34 cellular contexts compared by ENCODE assay signal in genomic region chr4:153974452-153974851, GRCh38.
"Had no signal": no experiment of that assay in that cellular context is flagged by ENCODE, and none has a peak within 500 bp of the region (broad histone marks: within the 10 kb centered on the region; RNA-seq: fewer than 3 reads in every experiment).

No MANE protein-coding gene starts in this region.

- H3K4me3 ChIP-seq: adrenal gland, body of pancreas, breast epithelium had no signal

- H3K27ac ChIP-seq: adrenal gland, body of pancreas, brain microvascular endothelial cell, breast epithelium, VCaP had no signal

- DNase-seq: activated B cell treated with CpG ODN at 0.5 μM for 24 hours; activated CD4-positive, alpha-beta memory T cell treated with anti-CD3 and anti-CD28 coated beads for 36 hours; activated CD4-positive, alpha-beta T cell treated with anti-CD3 and anti-CD28 coated beads for 4 hours; activated CD4-positive, alpha-beta T cell treated with anti-CD3 and anti-CD28 coated beads, Interleukin-2, amount 10 ng/mL, durations not matched to agents 24 days and 14 days; activated CD4-positive, alpha-beta T cell treated with anti-CD3 and anti-CD28 coated beads, Interleukin-2, amount 50 U/mL, for 1 hour; activated CD4-positive, alpha-beta T cell treated with anti-CD3 and anti-CD28 coated beads, Interleukin-2, amount 50 U/mL, for 4 hours; activated CD4-positive, CD25-positive, alpha-beta regulatory T cell treated with anti-CD3 and anti-CD28 coated beads, Interleukin-2, amount 50 U/mL, for 72 hours; activated CD8-positive, alpha-beta memory T cell treated with anti-CD3 and anti-CD28 coated beads, Interleukin-2, amount 50 U/mL, for 4 hours; activated CD8-positive, alpha-beta T cell treated with anti-CD3 and anti-CD28 coated beads for 36 hours; activated effector memory CD4-positive, alpha-beta T cell treated with anti-CD3 and anti-CD28 coated beads, Interleukin-2, amount 50 U/mL, for 16 hours; activated gamma-delta T cell treated with Interleukin-2 at 50 U/mL for 16 hours; activated naive CD4-positive, alpha-beta T cell; activated naive CD4-positive, alpha-beta T cell treated with anti-CD3 and anti-CD28 coated beads for 36 hours; activated naive CD4-positive, alpha-beta T cell treated with anti-CD3 and anti-CD28 coated beads, Interleukin-2, amount 50 U/mL, for 16 hours; activated naive CD8-positive, alpha-beta T cell treated with anti-CD3 and anti-CD28 coated beads for 36 hours; activated T-cell treated with anti-CD3 and anti-CD28 coated beads for 4 hours; activated T-cell treated with anti-CD3 and anti-CD28 coated beads, Interleukin-2, amount 50 U/mL, for 1 hour; activated T-cell treated with anti-CD3 and anti-CD28 coated beads, Interleukin-2, amount 50 U/mL, for 4 hours; activated T-cell treated with anti-CD3 and anti-CD28 coated beads, Interleukin-2, amount 50 U/mL, for 72 hours; adrenal gland; amniotic stem cell; aorta; body of pancreas; brain microvascular endothelial cell; central memory CD4-positive, alpha-beta T cell; T-helper 1 cell; T-helper 2 cell; T-helper 9 cell had no signal

- H3K27me3 ChIP-seq: adrenal gland, body of pancreas, brain microvascular endothelial cell, breast epithelium had no signal

- H3K4me1 ChIP-seq: adrenal gland, body of pancreas, breast epithelium had no signal

- ATAC-seq: activated CD8-positive, alpha-beta T cell treated with anti-CD3 and anti-CD28 coated beads for 36 hours; activated naive CD4-positive, alpha-beta T cell treated with anti-CD3 and anti-CD28 coated beads, Interleukin-2, amount 50 U/mL, for 72 hours; activated T-cell treated with anti-CD3 and anti-CD28 coated beads, Interleukin-2, amount 50 U/mL, for 4 hours; activated T-cell treated with anti-CD3 and anti-CD28 coated beads, Interleukin-2, amount 50 U/mL, for 72 hours; activated T-helper 17 cell treated with anti-CD3 and anti-CD28 coated beads, Interleukin-2, amount 50 U/mL, for 72 hours; body of pancreas had no signal

- FAIRE-seq: astrocyte, TTC549 had no signal

- H3K36me3 ChIP-seq: adrenal gland, brain microvascular endothelial cell, breast epithelium had no signal
